ENCODE assay signal across 25 cellular contexts in genomic region chr4:176433983-176434382, GRCh38.
"Had no signal": no experiment of that assay in that cellular context is flagged by ENCODE, and none has a peak within 500 bp of the region (broad histone marks: within the 10 kb centered on the region; RNA-seq: fewer than 3 reads in every experiment).

No MANE protein-coding gene starts in this region.

- DNase-seq: activated B cell treated with CpG ODN at 0.5 μM for 24 hours; activated CD4-positive, alpha-beta T cell treated with anti-CD3 and anti-CD28 coated beads, Interleukin-2, amount 50 U/mL, for 1 hour; activated CD8-positive, alpha-beta T cell treated with anti-CD3 and anti-CD28 coated beads for 36 hours; activated naive CD8-positive, alpha-beta T cell treated with anti-CD3 and anti-CD28 coated beads, Interleukin-2, amount 50 U/mL, for 24 hours; activated T-cell treated with anti-CD3 and anti-CD28 coated beads, Interleukin-2, amount 50 U/mL, for 48 hours; amygdala; endodermal cell; gastrocnemius medialis; glutamatergic neuron; immature natural killer cell; mesenchymal stem cell; naive thymus-derived CD8-positive, alpha-beta T cell; occipital lobe; stimulated activated CD4-positive, alpha-beta T cell treated with anti-CD3 and anti-CD28 coated beads, Interleukin-1b, Interleukin-23, amount 100 ng/mL, for 48 hours; stimulated activated CD4-positive, alpha-beta T cell treated with anti-CD3 and anti-CD28 coated beads, Interleukin-4, amount 100 ng/mL, for 4 hours; stimulated activated CD8-positive, alpha-beta memory T cell treated with anti-CD3 and anti-CD28 coated beads, Interleukin-4, amount 100 ng/mL, for 48 hours; stimulated activated naive B cell treated with anti-CD40 and anti-IgM and Interleukin-4, amounts not matched to agents 10 μg/mL and 1 μg/mL and 100 μg/mL, for 72 hours; stomach; thyroid gland; upper lobe of left lung had no signal

- H3K4me3 ChIP-seq: gastrocnemius medialis, neural progenitor cell, right atrium auricular region, smooth muscle cell, stomach, thyroid gland, upper lobe of left lung, vagina had no signal

- ATAC-seq: activated CD8-positive, alpha-beta T cell treated with anti-CD3 and anti-CD28 coated beads for 36 hours; activated naive CD8-positive, alpha-beta T cell treated with anti-CD3 and anti-CD28 coated beads, Interleukin-2, amount 50 U/mL, for 24 hours; esophagus mucosa; gastrocnemius medialis; naive thymus-derived CD8-positive, alpha-beta T cell; stimulated activated naive B cell treated with anti-CD40 and anti-IgM and Interleukin-4, amounts not matched to agents 10 μg/mL and 1 μg/mL and 100 μg/mL, for 72 hours had no signal
